In the genomic region with DNA sequence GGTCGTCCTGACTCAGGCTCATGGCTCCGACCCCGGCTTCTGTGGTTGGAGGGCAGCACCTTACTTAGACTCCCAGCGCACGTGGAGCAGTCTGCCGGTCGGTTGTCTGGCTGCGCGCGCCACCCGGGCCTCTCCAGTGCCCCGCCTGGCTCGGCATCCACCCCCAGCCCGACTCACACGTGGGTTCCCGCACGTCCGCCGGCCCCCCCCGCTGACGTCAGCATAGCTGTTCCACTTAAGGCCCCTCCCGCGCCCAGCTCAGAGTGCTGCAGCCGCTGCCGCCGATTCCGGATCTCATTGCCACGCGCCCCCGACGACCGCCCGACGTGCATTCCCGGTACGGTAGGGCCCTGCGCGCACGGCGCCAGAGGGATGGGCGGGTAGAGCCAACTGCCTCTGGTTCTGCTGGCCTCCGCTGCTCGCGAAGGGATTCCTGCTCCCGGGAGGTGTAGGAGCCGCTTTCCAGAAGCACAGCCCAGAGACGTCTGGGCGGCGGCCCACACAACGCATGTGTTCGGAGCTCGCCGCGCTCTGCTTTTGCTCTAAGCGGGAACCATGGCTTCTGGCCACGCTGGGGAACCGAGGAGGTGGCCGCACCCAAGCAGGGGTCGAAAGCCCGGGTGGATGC, we compare ENCODE assay signal across 1 cellular context.
TF ChIP-seq lines count a peak whose summit lies in the region.

Gene LDHA, plus strand, starts transcription at position 264 of the 628 bp plus-strand sequence. CDS start 2,280 bp downstream, outside the sequence.

TF ChIP-seq in HepG2, 621 proteins besides CTCF, POLR2A, EP300 and RAD21 (continued from another document and continues in another):
- TF ChIP-seq, protein P1, sequence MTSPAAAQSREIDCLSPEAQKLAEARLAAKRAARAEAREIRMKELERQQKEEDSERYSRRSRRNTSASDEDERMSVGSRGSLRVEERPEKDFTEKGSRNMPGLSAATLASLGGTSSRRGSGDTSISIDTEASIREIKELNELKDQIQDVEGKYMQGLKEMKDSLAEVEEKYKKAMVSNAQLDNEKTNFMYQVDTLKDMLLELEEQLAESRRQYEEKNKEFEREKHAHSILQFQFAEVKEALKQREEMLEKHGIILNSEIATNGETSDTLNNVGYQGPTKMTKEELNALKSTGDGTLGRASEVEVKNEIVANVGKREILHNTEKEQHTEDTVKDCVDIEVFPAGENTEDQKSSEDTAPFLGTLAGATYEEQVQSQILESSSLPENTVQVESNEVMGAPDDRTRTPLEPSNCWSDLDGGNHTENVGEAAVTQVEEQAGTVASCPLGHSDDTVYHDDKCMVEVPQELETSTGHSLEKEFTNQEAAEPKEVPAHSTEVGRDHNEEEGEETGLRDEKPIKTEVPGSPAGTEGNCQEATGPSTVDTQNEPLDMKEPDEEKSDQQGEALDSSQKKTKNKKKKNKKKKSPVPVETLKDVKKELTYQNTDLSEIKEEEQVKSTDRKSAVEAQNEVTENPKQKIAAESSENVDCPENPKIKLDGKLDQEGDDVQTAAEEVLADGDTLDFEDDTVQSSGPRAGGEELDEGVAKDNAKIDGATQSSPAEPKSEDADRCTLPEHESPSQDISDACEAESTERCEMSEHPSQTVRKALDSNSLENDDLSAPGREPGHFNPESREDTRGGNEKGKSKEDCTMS (CRISPR knock-in tag; conservative IDR thresholded peaks at IDR 0.05): no peak
- TF ChIP-seq TCF12 (IDR thresholded peaks at IDR 0.05): no peak
- TF ChIP-seq TCF12 (CRISPR knock-in tag; IDR thresholded peaks at IDR 0.05): peak; percentile 97
- no peak for TF ChIP-seq ZFP36L2 (CRISPR knock-in tag; IDR thresholded peaks at IDR 0.05)
- 0 out of 2 replicates have a peak, but pooled peaks have one; percentile 44 for TF ChIP-seq GTF3A (CRISPR knock-in tag; conservative IDR thresholded peaks at IDR 0.05)
- TF ChIP-seq MAFK (conservative IDR thresholded peaks at IDR 0.05 in 1 of 2, IDR thresholded peaks at IDR 0.05 in 1 of 2; ENCODE audit: low read length in 2 of 2): peak; percentile 84 to 92
- peak; percentile 91 for TF ChIP-seq GLI4 (CRISPR knock-in tag; IDR thresholded peaks at IDR 0.05; ENCODE audit: borderline replicate concordance)
- peak; percentile 73; the same call in 1 of the 2 replicates for TF ChIP-seq HNRNPUL1 (IDR thresholded peaks at IDR 0.05; ENCODE audit: low read depth, low read length)
- peak; percentile 96; the same call in 1 of the 2 replicates for TF ChIP-seq SP140L (CRISPR knock-in tag; IDR thresholded peaks at IDR 0.05; ENCODE audit: borderline replicate concordance)
- TF ChIP-seq, protein P2, sequence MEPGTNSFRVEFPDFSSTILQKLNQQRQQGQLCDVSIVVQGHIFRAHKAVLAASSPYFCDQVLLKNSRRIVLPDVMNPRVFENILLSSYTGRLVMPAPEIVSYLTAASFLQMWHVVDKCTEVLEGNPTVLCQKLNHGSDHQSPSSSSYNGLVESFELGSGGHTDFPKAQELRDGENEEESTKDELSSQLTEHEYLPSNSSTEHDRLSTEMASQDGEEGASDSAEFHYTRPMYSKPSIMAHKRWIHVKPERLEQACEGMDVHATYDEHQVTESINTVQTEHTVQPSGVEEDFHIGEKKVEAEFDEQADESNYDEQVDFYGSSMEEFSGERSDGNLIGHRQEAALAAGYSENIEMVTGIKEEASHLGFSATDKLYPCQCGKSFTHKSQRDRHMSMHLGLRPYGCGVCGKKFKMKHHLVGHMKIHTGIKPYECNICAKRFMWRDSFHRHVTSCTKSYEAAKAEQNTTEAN (CRISPR knock-in tag; conservative IDR thresholded peaks at IDR 0.05): peak; percentile 90
- peak; percentile 98 for TF ChIP-seq MED1 (CRISPR knock-in tag; IDR thresholded peaks at IDR 0.05)
- no peak for TF ChIP-seq MAFG (CRISPR knock-in tag; IDR thresholded peaks at IDR 0.05)
- TF ChIP-seq ZNF207 (IDR thresholded peaks at IDR 0.05; ENCODE audit: borderline replicate concordance): no peak
- TF ChIP-seq ZNF660 (CRISPR knock-in tag; IDR thresholded peaks at IDR 0.05; ENCODE audit: borderline replicate concordance, low read depth): peak; percentile 95; the same call in 1 of the 2 replicates
- TF ChIP-seq ZBTB33 (CRISPR knock-in tag; IDR thresholded peaks at IDR 0.05): peak; percentile 5; the same call in 1 of the 2 replicates
- peak; percentile 95 for TF ChIP-seq BATF2 (CRISPR knock-in tag; IDR thresholded peaks at IDR 0.05)
- TF ChIP-seq CENPBD1 (CRISPR knock-in tag; IDR thresholded peaks at IDR 0.05; ENCODE audit: borderline replicate concordance, low read depth): 0 out of 2 replicates have a peak, but pooled peaks have one; percentile 53
- TF ChIP-seq, protein P3, sequence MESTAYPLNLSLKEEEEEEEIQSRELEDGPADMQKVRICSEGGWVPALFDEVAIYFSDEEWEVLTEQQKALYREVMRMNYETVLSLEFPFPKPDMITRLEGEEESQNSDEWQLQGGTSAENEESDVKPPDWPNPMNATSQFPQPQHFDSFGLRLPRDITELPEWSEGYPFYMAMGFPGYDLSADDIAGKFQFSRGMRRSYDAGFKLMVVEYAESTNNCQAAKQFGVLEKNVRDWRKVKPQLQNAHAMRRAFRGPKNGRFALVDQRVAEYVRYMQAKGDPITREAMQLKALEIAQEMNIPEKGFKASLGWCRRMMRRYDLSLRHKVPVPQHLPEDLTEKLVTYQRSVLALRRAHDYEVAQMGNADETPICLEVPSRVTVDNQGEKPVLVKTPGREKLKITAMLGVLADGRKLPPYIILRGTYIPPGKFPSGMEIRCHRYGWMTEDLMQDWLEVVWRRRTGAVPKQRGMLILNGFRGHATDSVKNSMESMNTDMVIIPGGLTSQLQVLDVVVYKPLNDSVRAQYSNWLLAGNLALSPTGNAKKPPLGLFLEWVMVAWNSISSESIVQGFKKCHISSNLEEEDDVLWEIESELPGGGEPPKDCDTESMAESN (CRISPR knock-in tag; conservative IDR thresholded peaks at IDR 0.05): 0 out of 2 replicates have a peak, but pooled peaks have one; percentile 52
- no peak for TF ChIP-seq ZNF496 (CRISPR knock-in tag; IDR thresholded peaks at IDR 0.05; ENCODE audit: insufficient replicate concordance)
- TF ChIP-seq BCLAF1 (IDR thresholded peaks at IDR 0.05): no peak
- TF ChIP-seq ZNF562 (CRISPR knock-in tag; IDR thresholded peaks at IDR 0.05; ENCODE audit: borderline replicate concordance): 0 out of 2 replicates have a peak, but pooled peaks have one; percentile 60
- no peak for TF ChIP-seq MBD4 (IDR thresholded peaks at IDR 0.05; ENCODE audit: borderline replicate concordance, low read length)
- TF ChIP-seq TBX2 (CRISPR knock-in tag; IDR thresholded peaks at IDR 0.05; ENCODE audit: borderline replicate concordance): peak; percentile 95
- TF ChIP-seq MYC (CRISPR knock-in tag; IDR thresholded peaks at IDR 0.05; ENCODE audit: borderline replicate concordance): peak; percentile 99
- peak; percentile 60 for TF ChIP-seq ZKSCAN5 (CRISPR knock-in tag; IDR thresholded peaks at IDR 0.05)
- TF ChIP-seq ZNF121 (CRISPR knock-in tag; IDR thresholded peaks at IDR 0.05): peak; percentile 79; the same call in 1 of the 2 replicates
- 0 out of 4 replicates have a peak, but pooled peaks of 1 of the 2 experiments have one; percentile 41 for TF ChIP-seq NR2F1 (CRISPR knock-in tag; IDR thresholded peaks at IDR 0.05)
- peak; percentile 97 for TF ChIP-seq TOE1 (CRISPR knock-in tag; IDR thresholded peaks at IDR 0.05)
- TF ChIP-seq TFDP2 (CRISPR knock-in tag; IDR thresholded peaks at IDR 0.05): peak; percentile 97
- peak; percentile 72 for TF ChIP-seq MIXL1 (CRISPR knock-in tag; IDR thresholded peaks at IDR 0.05)
- TF ChIP-seq, protein P4, sequence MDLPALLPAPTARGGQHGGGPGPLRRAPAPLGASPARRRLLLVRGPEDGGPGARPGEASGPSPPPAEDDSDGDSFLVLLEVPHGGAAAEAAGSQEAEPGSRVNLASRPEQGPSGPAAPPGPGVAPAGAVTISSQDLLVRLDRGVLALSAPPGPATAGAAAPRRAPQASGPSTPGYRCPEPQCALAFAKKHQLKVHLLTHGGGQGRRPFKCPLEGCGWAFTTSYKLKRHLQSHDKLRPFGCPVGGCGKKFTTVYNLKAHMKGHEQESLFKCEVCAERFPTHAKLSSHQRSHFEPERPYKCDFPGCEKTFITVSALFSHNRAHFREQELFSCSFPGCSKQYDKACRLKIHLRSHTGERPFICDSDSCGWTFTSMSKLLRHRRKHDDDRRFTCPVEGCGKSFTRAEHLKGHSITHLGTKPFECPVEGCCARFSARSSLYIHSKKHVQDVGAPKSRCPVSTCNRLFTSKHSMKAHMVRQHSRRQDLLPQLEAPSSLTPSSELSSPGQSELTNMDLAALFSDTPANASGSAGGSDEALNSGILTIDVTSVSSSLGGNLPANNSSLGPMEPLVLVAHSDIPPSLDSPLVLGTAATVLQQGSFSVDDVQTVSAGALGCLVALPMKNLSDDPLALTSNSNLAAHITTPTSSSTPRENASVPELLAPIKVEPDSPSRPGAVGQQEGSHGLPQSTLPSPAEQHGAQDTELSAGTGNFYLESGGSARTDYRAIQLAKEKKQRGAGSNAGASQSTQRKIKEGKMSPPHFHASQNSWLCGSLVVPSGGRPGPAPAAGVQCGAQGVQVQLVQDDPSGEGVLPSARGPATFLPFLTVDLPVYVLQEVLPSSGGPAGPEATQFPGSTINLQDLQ (CRISPR knock-in tag; IDR thresholded peaks at IDR 0.05): peak; percentile 89
- peak; percentile 92; the same call in 1 of the 2 replicates for TF ChIP-seq ZNF274 (CRISPR knock-in tag; IDR thresholded peaks at IDR 0.05)
- peak; percentile 87; the same call in 1 of the 2 replicates for TF ChIP-seq ZNF337 (CRISPR knock-in tag; IDR thresholded peaks at IDR 0.05; ENCODE audit: borderline replicate concordance, low read depth)
- peak; percentile 71; the same call in 1 of the 2 replicates for TF ChIP-seq NR1H2 (CRISPR knock-in tag; IDR thresholded peaks at IDR 0.05; ENCODE audit: borderline replicate concordance, low read depth)
- peak; percentile 95 for TF ChIP-seq POGZ (CRISPR knock-in tag; IDR thresholded peaks at IDR 0.05)
- TF ChIP-seq, protein P5, sequence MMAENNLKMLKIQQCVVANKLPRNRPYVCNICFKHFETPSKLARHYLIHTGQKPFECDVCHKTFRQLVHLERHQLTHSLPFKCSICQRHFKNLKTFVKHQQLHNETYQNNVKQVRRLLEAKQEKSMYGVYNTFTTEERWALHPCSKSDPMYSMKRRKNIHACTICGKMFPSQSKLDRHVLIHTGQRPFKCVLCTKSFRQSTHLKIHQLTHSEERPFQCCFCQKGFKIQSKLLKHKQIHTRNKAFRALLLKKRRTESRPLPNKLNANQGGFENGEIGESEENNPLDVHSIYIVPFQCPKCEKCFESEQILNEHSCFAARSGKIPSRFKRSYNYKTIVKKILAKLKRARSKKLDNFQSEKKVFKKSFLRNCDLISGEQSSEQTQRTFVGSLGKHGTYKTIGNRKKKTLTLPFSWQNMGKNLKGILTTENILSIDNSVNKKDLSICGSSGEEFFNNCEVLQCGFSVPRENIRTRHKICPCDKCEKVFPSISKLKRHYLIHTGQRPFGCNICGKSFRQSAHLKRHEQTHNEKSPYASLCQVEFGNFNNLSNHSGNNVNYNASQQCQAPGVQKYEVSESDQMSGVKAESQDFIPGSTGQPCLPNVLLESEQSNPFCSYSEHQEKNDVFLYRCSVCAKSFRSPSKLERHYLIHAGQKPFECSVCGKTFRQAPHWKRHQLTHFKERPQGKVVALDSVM (CRISPR knock-in tag; IDR thresholded peaks at IDR 0.05): peak; percentile 83
- TF ChIP-seq ARID2 (CRISPR knock-in tag; IDR thresholded peaks at IDR 0.05; ENCODE audit: borderline replicate concordance): peak; percentile 95; the same call in 1 of the 2 replicates
- no peak; the same call in 1 of the 2 replicates for TF ChIP-seq ZZZ3 (CRISPR knock-in tag; IDR thresholded peaks at IDR 0.05; ENCODE audit: borderline replicate concordance)
